In genomic region chr7:37942934-37943610, GRCh38 we compare ENCODE assay signal across 8 cellular contexts. TPM values are rescaled to one million over a fixed set of nuclear protein-coding genes. Genes with fewer than 3 reads are reported as not detected.
DNase-seq lines count a peak whose midpoint lies in the region; ATAC-seq, FAIRE-seq and TF ChIP-seq lines count a peak whose summit lies in the region.

No MANE protein-coding gene starts in this region.

- intact Hi-C loops in mammary epithelial cell (cut with micrococcal nuclease), result no loop called here
- intact Hi-C loops in left colon (cut with DNase I, micrococcal nuclease), result no loop called here

- H3K27ac ChIP-seq in mammary epithelial cell (ENCODE audit: insufficient read depth, low read depth, low read length) (no peak overlapping the region), substantia nigra (ENCODE audit: low read depth, low read length, poor library complexity, severe bottlenecking) (no peak overlapping the region)
- no peak overlapping the region for H3K27ac ChIP-seq in effector memory CD4-positive, alpha-beta T cell (ENCODE audit: insufficient read depth, low read length, poor library complexity, severe bottlenecking)

- peak overlapping the region; percentile 15 for H2AFZ ChIP-seq in mammary epithelial cell (ENCODE audit: low read depth, low read length)

- no peak for TF ChIP-seq POLR2A in GM12892 (IDR thresholded peaks at IDR 0.05; ENCODE audit: low read depth, low read length)

- 36% methylated on average over 9 of the region's 12 CpGs for WGBS in mammary epithelial cell (ENCODE audit: low coverage, missing lambda C conversion rate)

- H3K9me3 ChIP-seq in mammary epithelial cell (replicated peaks; ENCODE audit: insufficient read depth, low read length), result no peaks in the 10 kb centered on the region
- H3K9me3 ChIP-seq in effector memory CD4-positive, alpha-beta T cell (ENCODE audit: control insufficient read depth, low read length), result no peaks in the 10 kb centered on the region

- H3K4me1 ChIP-seq in mammary epithelial cell (ENCODE audit: insufficient read depth, low read length), result no peaks in the 10 kb centered on the region
- H3K4me1 ChIP-seq in effector memory CD4-positive, alpha-beta T cell (ENCODE audit: control insufficient read depth, insufficient read depth, low read length, poor library complexity, severe bottlenecking), result no peaks in the 10 kb centered on the region

- dilution Hi-C loops in mammary epithelial cell (cut with HindIII; ENCODE audit: low sequenced_read_pairs), result no loop called here

- H4K20me1 ChIP-seq in mammary epithelial cell (ENCODE audit: insufficient read depth, low read length), result no peaks in the 10 kb centered on the region

- H3K79me2 ChIP-seq in mammary epithelial cell (ENCODE audit: insufficient read depth, low read length), result no peaks in the 10 kb centered on the region

- ATAC-seq in HG02759 (IDR thresholded peaks at IDR 0.05; ENCODE audit: unreplicated experiment) (peak; percentile 52), left colon (peak; percentile 98), GM19397 (IDR thresholded peaks at IDR 0.05; ENCODE audit: unreplicated experiment) (no peak)

- H3K4me3 ChIP-seq in mammary epithelial cell (replicated peaks in 1 of 3; ENCODE audit: insufficient read depth in 1 of 3, low read depth in 2 of 3, low read length in 3 of 3), result no peak overlapping the region
- no peak overlapping the region for H3K4me3 ChIP-seq in effector memory CD4-positive, alpha-beta T cell (ENCODE audit: insufficient read depth, low read depth, low read length, poor library complexity, severe bottlenecking)

- in situ Hi-C loops in mammary epithelial cell (cut with MboI; ENCODE audit: low sequenced_read_pairs in 2 of 2), result no loop called here

- FAIRE-seq in GM12892 (lab: Jason Lieb, UNC), result no peak

- no peak overlapping the region for H3K4me2 ChIP-seq in mammary epithelial cell (ENCODE audit: insufficient read depth, low read depth, low read length)

- no peaks in the 10 kb centered on the region for H3K36me3 ChIP-seq in mammary epithelial cell (ENCODE audit: insufficient read depth, low read length)
- H3K36me3 ChIP-seq in effector memory CD4-positive, alpha-beta T cell (ENCODE audit: control insufficient read depth, insufficient read depth, low read length), result no peaks in the 10 kb centered on the region

- BruUV-seq in mammary epithelial cell (replicated peaks; lab: Mats Ljungman, UMichigan), result no TSS peak

- no peak overlapping the region for H3K9ac ChIP-seq in mammary epithelial cell (ENCODE audit: insufficient read depth, low read length)

- TF ChIP-seq CTCF in mammary epithelial cell (conservative IDR thresholded peaks at IDR 0.05 in 1 of 2, IDR thresholded peaks at IDR 0.05 in 1 of 2; ENCODE audit: extremely low read depth in 1 of 2, insufficient read depth in 1 of 2, low read depth in 1 of 2, low read length in 2 of 2), result no peak

- no peaks in the 10 kb centered on the region for H3K27me3 ChIP-seq in mammary epithelial cell (ENCODE audit: insufficient read depth, low read length)
- H3K27me3 ChIP-seq in effector memory CD4-positive, alpha-beta T cell (replicated peaks; ENCODE audit: control insufficient read depth, insufficient read depth, low read length, poor library complexity, severe bottlenecking), result no peaks in the 10 kb centered on the region

- DNase-seq in mammary epithelial cell (peak; percentile 9), left colon (peak; percentile 75 to 84), substantia nigra (lab: John Stamatoyannopoulos, UW) (peak in 30 of 49 donors; percentile 2 to 59 (median 30)), GM12892 (ENCODE audit: insufficient read length) (no peak)
- DNase-seq in effector memory CD4-positive, alpha-beta T cell, result no peak
- DNase-seq in activated CD4-positive, alpha-beta T cell treated with anti-CD3 and anti-CD28 coated beads, Interleukin-2, amount 50 U/mL, for 1 hour, result no peak

- CTCF ChIA-PET in mammary epithelial cell (lab: Charles Lee; ENCODE audit: low non-redundant PET), result no interaction called here

RNA-seq across cellular contexts. Expression of gene EPDR1, which starts 22.6 kb away (rescaled TPM):
- 10 to 100 TPM in 1 of 2 donors, 1 to 10 TPM in 1; 3.0 to 41.2 TPM for total RNA-seq in mammary epithelial cell
- 3.5 TPM for polyA plus RNA-seq in mammary epithelial cell
- polyA minus RNA-seq in mammary epithelial cell, result 1.6 TPM
- total RNA-seq in left colon, result 10 to 100 TPM; 10.5 to 19.7 TPM
- 3.0 TPM for polyA plus RNA-seq in GM12892 (2012; ENCODE audit: missing spikeins)

RNA-seq across cellular contexts. Expression of gene SFRP4, which starts 26.5 kb away (rescaled TPM):
- total RNA-seq in mammary epithelial cell (not detected), left colon (under 1 TPM; 0.39 to 0.43 TPM)
- polyA plus RNA-seq in mammary epithelial cell, result not detected
- polyA minus RNA-seq in mammary epithelial cell, result not detected
- not detected for polyA plus RNA-seq in GM12892 (2012; ENCODE audit: missing spikeins)

Comparison
In these comparisons a context has a peak if more than half of its experiments do, and no peak if none do; other contexts are left out.
1. DNase-seq: peak in mammary epithelial cell (single experiment), left colon (2 of 2) and substantia nigra (30 of 49); none in effector memory CD4-positive, alpha-beta T cell (0 of 3), activated CD4-positive, alpha-beta T cell treated with anti-CD3 and anti-CD28 coated beads, Interleukin-2, amount 50 U/mL, for 1 hour (single experiment) and GM12892 (single experiment).